ENCODE assay signal across 19 cellular contexts in the genomic region with DNA sequence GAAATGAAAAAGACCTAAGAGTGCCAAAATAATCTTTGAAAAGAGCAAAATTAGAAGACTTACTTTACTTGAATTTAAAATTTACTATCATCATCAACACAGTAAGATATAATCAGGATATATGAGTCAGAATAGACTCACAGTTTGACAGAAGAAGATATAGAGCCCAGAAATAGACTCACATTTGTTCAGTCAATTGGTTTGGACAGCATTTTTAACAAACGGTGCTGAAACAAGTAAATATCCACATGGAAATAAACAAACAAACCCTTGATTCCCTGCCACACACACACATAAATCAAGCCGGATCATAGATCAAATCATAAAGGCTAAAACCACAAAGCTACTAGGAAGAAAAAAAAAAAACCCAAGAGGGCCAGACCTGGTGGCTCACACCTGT.
A peak's percentile ranks its signal among the peaks of the same experiment; 100 is the strongest.
DNase-seq lines count a peak whose midpoint lies in the region; ATAC-seq and TF ChIP-seq lines count a peak whose summit lies in the region.
"Had no signal": no experiment of that assay in that cellular context is flagged by ENCODE, and none has a peak within 500 bp of the region (broad histone marks: within the 10 kb centered on the region; RNA-seq: fewer than 3 reads in every experiment).

No MANE protein-coding gene starts in this region.

- peaks cover 7 to 15% of the 10 kb centered on the region in 2 donors for H3K27me3 Mint-ChIP-seq in natural killer cell (ENCODE audit: low read depth in 2 of 2)

- no peaks in the 10 kb centered on the region for H3K4me1 ChIP-seq in RWPE2 (ENCODE audit: insufficient read depth, poor library complexity, severe bottlenecking)
- H3K4me1 ChIP-seq: SJCRH30 had no signal

- no peak overlapping the region for H3K4me3 ChIP-seq in RWPE2 (ENCODE audit: severe bottlenecking)
- H3K4me3 ChIP-seq: GM12878, SJCRH30 had no signal

- no peaks in the 10 kb centered on the region for H3K4me1 Mint-ChIP-seq in natural killer cell

- peaks cover 8% of the 10 kb centered on the region for H3K36me3 Mint-ChIP-seq in natural killer cell
- H3K36me3 Mint-ChIP-seq: CD4-positive, CD25-positive, alpha-beta regulatory T cell had no signal

- no peaks in the 10 kb centered on the region for H3K9me3 ChIP-seq in RWPE2 (ENCODE audit: severe bottlenecking)
- H3K9me3 ChIP-seq: SJCRH30 had no signal

- no peaks in the 10 kb centered on the region for H3K27me3 ChIP-seq in RWPE2 (ENCODE audit: insufficient read depth, poor library complexity, severe bottlenecking)
- H3K27me3 ChIP-seq: SJCRH30 had no signal

- no peak overlapping the region for H3K27ac Mint-ChIP-seq in natural killer cell
- H3K27ac Mint-ChIP-seq: CD4-positive, CD25-positive, alpha-beta regulatory T cell had no signal

- intact Hi-C loops in natural killer cell (cut with micrococcal nuclease): no loop called here

- H3K36me3 ChIP-seq in RWPE2 (ENCODE audit: low read depth): no peaks in the 10 kb centered on the region
- H3K36me3 ChIP-seq: SJCRH30 had no signal

- DNase-seq in EL (peak; percentile 12), HT1080 (ENCODE audit: low read depth) (peak; percentile 19), RWPE2 (ENCODE audit: low spot score) (no peak), iris pigment epithelial cell (ENCODE audit: low read depth) (peak; percentile 1), SIG-M5 (lab: John Stamatoyannopoulos, UW) (no peak), natural killer cell (no peak), SHP77 treated with DMSO at 0.1 percent for 48 hours (lab: John Stamatoyannopoulos, UW) (no peak)
- DNase-seq: CD4-positive, CD25-positive, alpha-beta regulatory T cell; COR-L47; GOT3; Kasumi-1; NCI-H1105 treated with DMSO at 0.1 percent for 48 hours; NCI-H1694 treated with DMSO at 0.1 percent for 48 hours; NK-92 treated with Interleukin-12 subunit alpha and Interleukin-12 subunit beta, amount 100 ng/mL, for 24 hours; RPMI8226; SJCRH30; T-helper 2 cell had no signal

- peaks cover 0 to 7% of the 10 kb centered on the region in 2 donors for H3K9me3 Mint-ChIP-seq in natural killer cell

- ATAC-seq in RWPE2 (ENCODE audit: low read depth) (peak; percentile 41; the same call in 1 of the 3 replicates), natural killer cell (no peak)
- ATAC-seq: GM12878 had no signal

- TF ChIP-seq CTCF in RWPE2 (IDR thresholded peaks at IDR 0.05; ENCODE audit: poor library complexity, severe bottlenecking): no peak
- TF ChIP-seq CTCF in natural killer cell (IDR thresholded peaks at IDR 0.05): no peak

- no peak overlapping the region for H3K27ac ChIP-seq in RWPE2 (ENCODE audit: poor library complexity, severe bottlenecking)
- H3K27ac ChIP-seq: HL-60, SJCRH30 had no signal

- no peak overlapping the region for H3K4me3 Mint-ChIP-seq in natural killer cell
- H3K4me3 Mint-ChIP-seq: CD4-positive, CD25-positive, alpha-beta regulatory T cell had no signal

Comparison
In these comparisons a context has a peak if more than half of its experiments do, and no peak if none do; other contexts are left out.
1. DNase-seq: peak in EL (single experiment), HT1080 (single experiment) and iris pigment epithelial cell (single experiment); none in RWPE2 (single experiment), SIG-M5 (single experiment), natural killer cell (single experiment) and SHP77 treated with DMSO at 0.1 percent for 48 hours (single experiment).